ENCODE assay signal across 24 cellular contexts in the genomic region with DNA sequence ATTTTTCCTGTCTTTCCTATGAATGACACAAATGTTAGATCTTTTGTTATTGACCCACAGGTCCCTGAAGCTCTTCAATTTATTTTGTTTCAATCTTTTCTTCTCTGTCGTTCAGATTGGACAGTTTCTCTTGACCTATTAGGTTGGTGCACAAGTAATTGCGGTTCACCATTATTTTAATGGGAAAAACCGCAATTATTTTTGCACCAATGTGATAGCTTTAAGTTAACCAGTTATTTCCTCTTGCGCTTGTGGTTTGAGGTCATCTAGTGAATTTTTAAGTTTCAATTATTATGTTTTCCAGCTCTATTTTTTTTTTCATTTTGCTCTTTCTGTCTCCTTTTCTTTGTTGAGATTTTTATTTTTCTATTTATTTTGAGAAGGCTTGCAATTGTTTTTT.
A peak's percentile ranks its signal among the peaks of the same experiment; 100 is the strongest.
DNase-seq lines count a peak whose midpoint lies in the region; FAIRE-seq and TF ChIP-seq lines count a peak whose summit lies in the region.
"Had no signal": no experiment of that assay in that cellular context is flagged by ENCODE, and none has a peak within 500 bp of the region (broad histone marks: within the 10 kb centered on the region; RNA-seq: fewer than 3 reads in every experiment).

No MANE protein-coding gene starts in this region.

- no peak overlapping the region for H3K4me2 ChIP-seq in mammary epithelial cell (ENCODE audit: insufficient read depth, low read depth, low read length)
- H3K4me2 ChIP-seq in keratinocyte (ENCODE audit: control insufficient read depth, extremely low read depth, insufficient read depth, low read depth, low read length) = no peak overlapping the region
- H3K4me2 ChIP-seq: A549; BLaER1 treated with 17β-estradiol and CSF1 and Interleukin-3, amounts not matched to agents 10 nM and 100 nM had no signal

- TF ChIP-seq CTCF in mammary epithelial cell (conservative IDR thresholded peaks at IDR 0.05 in 1 of 2, IDR thresholded peaks at IDR 0.05 in 1 of 2; ENCODE audit: extremely low read depth in 1 of 2, insufficient read depth in 1 of 2, low read depth in 1 of 2, low read length in 2 of 2) (no peak), MCF 10A (IDR thresholded peaks at IDR 0.05; ENCODE audit: unreplicated experiment) (no peak), keratinocyte (optimal IDR thresholded peaks at IDR 0.05 in 1 of 3, IDR thresholded peaks at IDR 0.05 in 1 of 3, conservative IDR thresholded peaks at IDR 0.05 in 1 of 3; ENCODE audit: extremely low read depth in 1 of 3, insufficient read depth in 2 of 3, low read length in 3 of 3) (no peak)

- H3K4me3 Mint-ChIP-seq in MCF 10A (ENCODE audit: unreplicated experiment) = no peak overlapping the region
- H3K4me3 Mint-ChIP-seq: B cell; CD4-positive, alpha-beta T cell; CD8-positive, alpha-beta T cell had no signal

- H3K79me2 ChIP-seq in mammary epithelial cell (ENCODE audit: insufficient read depth, low read length) (no peaks in the 10 kb centered on the region), keratinocyte (ENCODE audit: control insufficient read depth, insufficient read depth, low read length) (no peaks in the 10 kb centered on the region)

- no peaks in the 10 kb centered on the region for H4K20me1 ChIP-seq in mammary epithelial cell (ENCODE audit: insufficient read depth, low read length)
- no peaks in the 10 kb centered on the region for H4K20me1 ChIP-seq in keratinocyte (ENCODE audit: control insufficient read depth, extremely low read depth, insufficient read depth, low read length)
- H4K20me1 ChIP-seq: BLaER1 treated with 17β-estradiol and CSF1 and Interleukin-3, amounts not matched to agents 10 nM and 100 nM had no signal

- BruUV-seq in mammary epithelial cell (replicated peaks; lab: Mats Ljungman, UMichigan) (no TSS peak), MCF 10A (replicated peaks; lab: Mats Ljungman, UMichigan) (no TSS peak)

- H3K4me1 ChIP-seq in mammary epithelial cell (ENCODE audit: insufficient read depth, low read length) = peaks cover 9% of the 10 kb centered on the region
- peaks cover 19% of the 10 kb centered on the region for H3K4me1 ChIP-seq in adipocyte (ENCODE audit: control insufficient read depth, insufficient read depth, low read length)
- H3K4me1 ChIP-seq in keratinocyte (ENCODE audit: control insufficient read depth, extremely low read depth, insufficient read depth, low read length) = peaks cover 1% of the 10 kb centered on the region
- H3K4me1 ChIP-seq: A549, Caco-2 had no signal

- H3K9me3 ChIP-seq in mammary epithelial cell (replicated peaks; ENCODE audit: insufficient read depth, low read length) = no peaks in the 10 kb centered on the region
- H3K9me3 ChIP-seq in adipocyte (ENCODE audit: control insufficient read depth, low read length) = no peaks in the 10 kb centered on the region
- H3K9me3 ChIP-seq in keratinocyte (ENCODE audit: control insufficient read depth, low read depth, low read length) = no peaks in the 10 kb centered on the region
- H3K9me3 ChIP-seq: A549; BLaER1 treated with 17β-estradiol and CSF1 and Interleukin-3, amounts not matched to agents 10 nM and 100 nM; Caco-2 had no signal

- intact Hi-C loops in mammary epithelial cell (cut with micrococcal nuclease) (no loop called here), MCF 10A (cut with micrococcal nuclease) (no loop called here)

- DNase-seq in mammary epithelial cell (no peak), MCF 10A (ENCODE audit: unreplicated experiment) (no peak), HEK293T (ENCODE audit: extremely low spot score) (no peak), adipocyte (ENCODE audit: low read depth) (no peak), keratinocyte (ENCODE audit: low read depth, low spot score) (no peak), hepatic stellate cell (ENCODE audit: low spot score) (no peak), putamen (ENCODE audit: low spot score) (no peak)
- DNase-seq: AML-193; Caco-2; Calu3; CD4-positive, alpha-beta T cell; CD8-positive, alpha-beta T cell; DMS79 treated with DMSO at 0.1 percent for 48 hours; GF-D8 had no signal

- no peak overlapping the region for H3K27ac Mint-ChIP-seq in MCF 10A (ENCODE audit: low read depth, unreplicated experiment)
- H3K27ac Mint-ChIP-seq: B cell; CD4-positive, alpha-beta T cell; CD8-positive, alpha-beta T cell had no signal

- no peaks in the 10 kb centered on the region for H3K27me3 Mint-ChIP-seq in MCF 10A (ENCODE audit: insufficient read depth, unreplicated experiment)
- H3K27me3 Mint-ChIP-seq: B cell; CD4-positive, alpha-beta T cell had no signal

- no peak overlapping the region for H3K9ac ChIP-seq in mammary epithelial cell (ENCODE audit: insufficient read depth, low read length)
- H3K9ac ChIP-seq in adipocyte (ENCODE audit: low read length) = no peak overlapping the region
- H3K9ac ChIP-seq in keratinocyte (ENCODE audit: control insufficient read depth, extremely low read depth, insufficient read depth, low read length) = no peak overlapping the region
- H3K9ac ChIP-seq: BLaER1 treated with 17β-estradiol and CSF1 and Interleukin-3, amounts not matched to agents 10 nM and 100 nM had no signal

- H3K4me3 ChIP-seq in mammary epithelial cell (replicated peaks in 1 of 3; ENCODE audit: insufficient read depth in 1 of 3, low read depth in 2 of 3, low read length in 3 of 3) (no peak overlapping the region), adipocyte (ENCODE audit: low read length) (peak overlapping the region; percentile 32), keratinocyte (ENCODE audit: control insufficient read depth in 2 of 3, extremely low read depth in 1 of 3, insufficient read depth in 2 of 3, low read depth in 1 of 3, low read length in 3 of 3) (no peak overlapping the region)
- H3K4me3 ChIP-seq: A549; BLaER1 treated with 17β-estradiol and CSF1 and Interleukin-3, amounts not matched to agents 10 nM and 100 nM had no signal

- no peaks in the 10 kb centered on the region for H3K36me3 Mint-ChIP-seq in MCF 10A (ENCODE audit: insufficient read depth, unreplicated experiment)
- H3K36me3 Mint-ChIP-seq: CD8-positive, alpha-beta T cell had no signal

- no peaks in the 10 kb centered on the region for H3K4me1 Mint-ChIP-seq in MCF 10A (ENCODE audit: insufficient read depth, unreplicated experiment)
- H3K4me1 Mint-ChIP-seq: B cell had no signal

- H3K27ac ChIP-seq in mammary epithelial cell (ENCODE audit: insufficient read depth, low read depth, low read length) = no peak overlapping the region
- no peak overlapping the region for H3K27ac ChIP-seq in keratinocyte (ENCODE audit: control insufficient read depth, insufficient read depth, low read length)
- H3K27ac ChIP-seq: 22Rv1; A549; BLaER1 treated with 17β-estradiol and CSF1 and Interleukin-3, amounts not matched to agents 10 nM and 100 nM; C4-2B had no signal

- H3K27me3 ChIP-seq in mammary epithelial cell (ENCODE audit: insufficient read depth, low read length) = no peaks in the 10 kb centered on the region
- H3K27me3 ChIP-seq in adipocyte (replicated peaks; ENCODE audit: control insufficient read depth, insufficient read depth, low read length) = no peaks in the 10 kb centered on the region
- no peaks in the 10 kb centered on the region for H3K27me3 ChIP-seq in keratinocyte (ENCODE audit: control insufficient read depth, extremely low read depth, insufficient read depth, low read length)
- H3K27me3 ChIP-seq: BLaER1 treated with 17β-estradiol and CSF1 and Interleukin-3, amounts not matched to agents 10 nM and 100 nM had no signal

- H3K36me3 ChIP-seq in mammary epithelial cell (ENCODE audit: insufficient read depth, low read length) = no peaks in the 10 kb centered on the region
- H3K36me3 ChIP-seq in adipocyte (ENCODE audit: control insufficient read depth, insufficient read depth, low read length, severe bottlenecking) = no peaks in the 10 kb centered on the region
- H3K36me3 ChIP-seq in keratinocyte (ENCODE audit: control insufficient read depth in 2 of 2, extremely low read depth in 1 of 2, insufficient read depth in 2 of 2, low read length in 2 of 2) = no peaks in the 10 kb centered on the region
- H3K36me3 ChIP-seq: BLaER1 treated with 17β-estradiol and CSF1 and Interleukin-3, amounts not matched to agents 10 nM and 100 nM had no signal

- H2AFZ ChIP-seq in mammary epithelial cell (ENCODE audit: low read depth, low read length) = peak overlapping the region; percentile 24
- no peak overlapping the region for H2AFZ ChIP-seq in keratinocyte (ENCODE audit: control insufficient read depth, low read length)

- 97% methylated on average over 4 of the region's 4 CpGs for WGBS in mammary epithelial cell (ENCODE audit: low coverage, missing lambda C conversion rate)

- CTCF ChIA-PET in mammary epithelial cell (lab: Charles Lee; ENCODE audit: low non-redundant PET) = no interaction called here
- CTCF ChIA-PET in MCF 10A (lab: Yijun Ruan, JAX) = interaction anchor here (0.6 kb wide), 2 partner anchors 13 to 159 kb away, joined by 3 to 5 read pairs; no protein-coding TSS in a partner anchor
- CTCF ChIA-PET in HEK293T (lab: Yijun Ruan, JAX) = no interaction called here

- FAIRE-seq in keratinocyte (lab: Jason Lieb, UNC) = peak; percentile 13
- FAIRE-seq: A549, D721Med, G401.6, GM12892, GM18507, GM19239 had no signal

- no peaks in the 10 kb centered on the region for H3K9me1 ChIP-seq in keratinocyte (ENCODE audit: control insufficient read depth, extremely low read depth, insufficient read depth, low read length)

- POLR2A ChIA-PET in MCF 10A (lab: Yijun Ruan, JAX) (interaction anchor here (0.7 kb wide), 1 partner anchor 724 kb away, joined by 6 read pairs; no protein-coding TSS in a partner anchor), HEK293T (lab: Yijun Ruan, JAX) (no interaction called here)

- dilution Hi-C loops in mammary epithelial cell (cut with HindIII; ENCODE audit: low sequenced_read_pairs) = no loop called here
- dilution Hi-C loops in keratinocyte (cut with MboI; ENCODE audit: extremely low pct_ligation_motif_present, low sequenced_read_pairs) = no loop called here

- in situ Hi-C loops in mammary epithelial cell (cut with MboI; ENCODE audit: low sequenced_read_pairs in 2 of 2) = no loop called here

- no peaks in the 10 kb centered on the region for H3K9me3 Mint-ChIP-seq in MCF 10A (ENCODE audit: unreplicated experiment)
- H3K9me3 Mint-ChIP-seq: CD4-positive, alpha-beta T cell had no signal

TF ChIP-seq in HEK293T, 16 proteins besides CTCF, POLR2A, EP300 and RAD21:
- no peak for TF ChIP-seq SP1 (IDR thresholded peaks at IDR 0.05)
- TF ChIP-seq ELF4 (IDR thresholded peaks at IDR 0.05) = peak; percentile 71
